Comparison of ENCODE assay signal across 12 cellular contexts in genomic region chr2:10912076-10912731, GRCh38. TPM values are rescaled to one million over a fixed set of nuclear protein-coding genes. Genes with fewer than 3 reads are reported as not detected.
DNase-seq lines count a peak whose midpoint lies in the region; TF ChIP-seq lines count a peak whose summit lies in the region.
"Had no signal": no experiment of that assay in that cellular context is flagged by ENCODE, and none has a peak within 500 bp of the region (broad histone marks: within the 10 kb centered on the region; RNA-seq: fewer than 3 reads in every experiment).

No MANE protein-coding gene starts in this region.

- TF ChIP-seq POLR2A in spleen (IDR thresholded peaks at IDR 0.05), result no peak

- peak overlapping the region; percentile 85 for H3K4me2 ChIP-seq in mammary epithelial cell (ENCODE audit: insufficient read depth, low read depth, low read length)

- dilution Hi-C loops in mammary epithelial cell (cut with HindIII; ENCODE audit: low sequenced_read_pairs), result no loop called here

- no TSS peak for BruUV-seq in mammary epithelial cell (replicated peaks; lab: Mats Ljungman, UMichigan)

- H3K79me2 ChIP-seq in mammary epithelial cell (ENCODE audit: insufficient read depth, low read length), result no peaks in the 10 kb centered on the region

- CTCF ChIA-PET in mammary epithelial cell (lab: Charles Lee; ENCODE audit: low non-redundant PET), result interaction anchor here (0.6 kb wide), 1 partner anchor 220 kb away, joined by 3 read pairs; a partner anchor contains a TSS

- TF ChIP-seq CTCF in mammary epithelial cell (conservative IDR thresholded peaks at IDR 0.05 in 1 of 2, IDR thresholded peaks at IDR 0.05 in 1 of 2; ENCODE audit: extremely low read depth in 1 of 2, insufficient read depth in 1 of 2, low read depth in 1 of 2, low read length in 2 of 2) (no peak), spleen (IDR thresholded peaks at IDR 0.05 in 8 of 11, conservative IDR thresholded peaks at IDR 0.05 in 3 of 11) (peak in 1 of 11 experiments; percentile 4)

- H3K9me3 ChIP-seq in mammary epithelial cell (replicated peaks; ENCODE audit: insufficient read depth, low read length), result no peaks in the 10 kb centered on the region
- no peaks in the 10 kb centered on the region for H3K9me3 ChIP-seq in iPS-18c (ENCODE audit: control insufficient read depth, insufficient read depth, low read length)
- no peaks in the 10 kb centered on the region for H3K9me3 ChIP-seq in spleen

- peaks cover 9% of the 10 kb centered on the region for H3K27me3 ChIP-seq in mammary epithelial cell (ENCODE audit: insufficient read depth, low read length)
- H3K27me3 ChIP-seq in spleen (replicated peaks in 1 of 7), result peaks cover 0 to 67% (median 20%) of the 10 kb centered on the region in 7 donors

- peak overlapping the region in 2 of 3 experiments; percentile 32 to 43 for H3K4me3 ChIP-seq in mammary epithelial cell (replicated peaks in 1 of 3; ENCODE audit: insufficient read depth in 1 of 3, low read depth in 2 of 3, low read length in 3 of 3)
- H3K4me3 ChIP-seq in iPS-18c (ENCODE audit: insufficient read depth, low read depth, low read length), result peak overlapping the region; percentile 55
- peak overlapping the region in 6 of 8 donors; percentile 19 to 61 (median 28) for H3K4me3 ChIP-seq in spleen

- H3K4me1 ChIP-seq in mammary epithelial cell (ENCODE audit: insufficient read depth, low read length) (no peaks in the 10 kb centered on the region), spleen (peaks cover 0 to 18% (median 12%) of the 10 kb centered on the region in 6 donors)

- no peak overlapping the region for H3K9ac ChIP-seq in mammary epithelial cell (ENCODE audit: insufficient read depth, low read length)

- no peaks in the 10 kb centered on the region for H4K20me1 ChIP-seq in mammary epithelial cell (ENCODE audit: insufficient read depth, low read length)

- H3K36me3 ChIP-seq in mammary epithelial cell (ENCODE audit: insufficient read depth, low read length), result no peaks in the 10 kb centered on the region
- H3K36me3 ChIP-seq in spleen, result no peaks in the 10 kb centered on the region

- peak; percentile 58 for DNase-seq in DMS53 (lab: John Stamatoyannopoulos, UW)
- no peak for DNase-seq in DMS53 treated with DMSO at 0.1 percent for 48 hours (lab: John Stamatoyannopoulos, UW; ENCODE audit: unreplicated experiment)
- no peak for DNase-seq in mammary epithelial cell
- peak; percentile 64 for DNase-seq in spleen
- no peak for DNase-seq in central memory CD4-positive, alpha-beta T cell
- no peak for DNase-seq in effector CD4-positive, alpha-beta T cell
- no peak for DNase-seq in NCI-H2081 treated with DMSO at 0.1 percent for 48 hours (lab: John Stamatoyannopoulos, UW)
- DNase-seq: activated CD4-positive, alpha-beta T cell treated with anti-CD3 and anti-CD28 coated beads for 1 hour; immature natural killer cell; OCI-M1 had no signal

- peak overlapping the region; percentile 74 for H2AFZ ChIP-seq in mammary epithelial cell (ENCODE audit: low read depth, low read length)

- no peak overlapping the region for H3K27ac ChIP-seq in mammary epithelial cell (ENCODE audit: insufficient read depth, low read depth, low read length)
- peak overlapping the region in 1 of 8 donors; percentile 15 for H3K27ac ChIP-seq in spleen
- H3K27ac ChIP-seq: 22Rv1 had no signal

- in situ Hi-C loops in mammary epithelial cell (cut with MboI; ENCODE audit: low sequenced_read_pairs in 2 of 2), result no loop called here

- 54% methylated on average over 19 of the region's 81 CpGs for WGBS in mammary epithelial cell (ENCODE audit: low coverage, missing lambda C conversion rate)
- 6 to 23% (median 11%) methylated on average over 16 to 81 of the region's 81 CpGs for WGBS in spleen, 5 donors

- intact Hi-C loops in mammary epithelial cell (cut with micrococcal nuclease), result loop anchor here (5.0 kb wide), 1 partner anchor 75 kb away; no protein-coding TSS in a partner anchor
- intact Hi-C loops in spleen (cut with DNase I; ENCODE audit: low total_unique reads), result no loop called here

RNA-seq across cellular contexts. Expression of gene KCNF1, which starts 0.5 kb away (rescaled TPM):
- total RNA-seq in mammary epithelial cell (1 to 10 TPM in 1 of 2 donors, under 1 TPM in 1; 0.54 to 2.5 TPM), spleen (1 to 10 TPM in 2 of 7 donors, under 1 TPM in 2, not detected in 3; 0.25 to 1.2 (median 0.65) TPM)
- polyA plus RNA-seq in mammary epithelial cell (0.26 TPM), spleen (under 1 TPM; 0.16 to 0.91 (median 0.57) TPM)
- not detected for polyA minus RNA-seq in mammary epithelial cell
- polyA plus RNA-seq: immature natural killer cell had no signal

Comparison
In these comparisons a context has a peak if more than half of its experiments do, and no peak if none do; other contexts are left out.
1. DNase-seq: peak in DMS53 (single experiment) and spleen (single experiment); none in DMS53 treated with DMSO at 0.1 percent for 48 hours (single experiment), mammary epithelial cell (single experiment), central memory CD4-positive, alpha-beta T cell (single experiment), effector CD4-positive, alpha-beta T cell (single experiment) and NCI-H2081 treated with DMSO at 0.1 percent for 48 hours (single experiment).
2. Peak in every context shown above with its lines, with median percentiles within 50 percentile points of each other: H3K4me3 ChIP-seq.